ENCODE assay signal across 1 cellular context in the genomic region with DNA sequence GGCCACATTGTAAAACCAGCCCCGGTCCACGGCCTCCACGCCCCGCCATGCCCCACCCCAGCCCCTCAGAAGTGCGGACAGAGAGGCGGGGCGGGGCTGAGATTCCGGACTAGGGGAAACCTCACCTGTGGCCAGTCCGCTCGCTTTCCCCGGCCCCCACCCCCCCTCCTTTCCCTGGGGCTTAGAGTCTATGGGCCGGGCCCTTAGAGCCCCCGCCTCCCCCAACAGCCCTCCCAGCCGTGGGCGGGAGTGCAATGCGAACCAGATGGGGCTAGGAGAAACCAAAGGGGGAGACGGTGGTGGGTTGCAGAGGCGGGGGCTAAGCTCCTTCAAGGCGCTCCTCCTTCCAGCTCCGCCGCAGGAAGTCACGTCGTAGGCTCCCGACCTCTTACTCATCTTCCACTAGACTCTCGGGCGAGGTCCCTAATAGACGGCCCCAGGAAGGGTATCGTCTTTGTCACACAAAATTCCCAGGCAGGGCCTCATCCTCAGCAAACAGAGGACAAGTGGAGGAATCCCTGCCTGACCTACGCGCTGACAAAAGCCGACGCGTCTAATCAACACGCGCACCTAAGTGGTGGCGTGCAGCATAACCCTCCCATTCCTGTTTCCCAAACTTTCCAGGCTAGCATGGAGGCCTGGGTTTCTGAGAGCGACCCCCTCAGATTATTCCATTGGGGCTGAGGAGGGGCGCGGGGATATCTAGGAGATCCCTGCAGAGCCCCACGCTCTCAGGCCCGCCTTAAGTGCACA.
TF ChIP-seq lines count a peak whose summit lies in the region.

No MANE protein-coding gene starts in this region.

TF ChIP-seq in HepG2, 621 proteins besides CTCF, POLR2A, EP300 and RAD21 (continues in another document):
- no peak for TF ChIP-seq SNRNP70 (IDR thresholded peaks at IDR 0.05; ENCODE audit: low read depth, low read length)
- TF ChIP-seq, protein P1, sequence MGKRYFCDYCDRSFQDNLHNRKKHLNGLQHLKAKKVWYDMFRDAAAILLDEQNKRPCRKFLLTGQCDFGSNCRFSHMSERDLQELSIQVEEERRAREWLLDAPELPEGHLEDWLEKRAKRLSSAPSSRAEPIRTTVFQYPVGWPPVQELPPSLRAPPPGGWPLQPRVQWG (CRISPR knock-in tag; IDR thresholded peaks at IDR 0.05; ENCODE audit: borderline replicate concordance, low read depth): no peak
- TF ChIP-seq, protein P2, sequence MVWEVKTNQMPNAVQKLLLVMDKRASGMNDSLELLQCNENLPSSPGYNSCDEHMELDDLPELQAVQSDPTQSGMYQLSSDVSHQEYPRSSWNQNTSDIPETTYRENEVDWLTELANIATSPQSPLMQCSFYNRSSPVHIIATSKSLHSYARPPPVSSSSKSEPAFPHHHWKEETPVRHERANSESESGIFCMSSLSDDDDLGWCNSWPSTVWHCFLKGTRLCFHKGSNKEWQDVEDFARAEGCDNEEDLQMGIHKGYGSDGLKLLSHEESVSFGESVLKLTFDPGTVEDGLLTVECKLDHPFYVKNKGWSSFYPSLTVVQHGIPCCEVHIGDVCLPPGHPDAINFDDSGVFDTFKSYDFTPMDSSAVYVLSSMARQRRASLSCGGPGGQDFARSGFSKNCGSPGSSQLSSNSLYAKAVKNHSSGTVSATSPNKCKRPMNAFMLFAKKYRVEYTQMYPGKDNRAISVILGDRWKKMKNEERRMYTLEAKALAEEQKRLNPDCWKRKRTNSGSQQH (CRISPR knock-in tag; IDR thresholded peaks at IDR 0.05; ENCODE audit: low read depth): no peak
- no peak for TF ChIP-seq ATF7 (IDR thresholded peaks at IDR 0.05)
- no peak for TF ChIP-seq ATF7 (CRISPR knock-in tag; IDR thresholded peaks at IDR 0.05)
- TF ChIP-seq RARG (CRISPR knock-in tag; IDR thresholded peaks at IDR 0.05; ENCODE audit: low read depth): no peak
- TF ChIP-seq, protein P3, sequence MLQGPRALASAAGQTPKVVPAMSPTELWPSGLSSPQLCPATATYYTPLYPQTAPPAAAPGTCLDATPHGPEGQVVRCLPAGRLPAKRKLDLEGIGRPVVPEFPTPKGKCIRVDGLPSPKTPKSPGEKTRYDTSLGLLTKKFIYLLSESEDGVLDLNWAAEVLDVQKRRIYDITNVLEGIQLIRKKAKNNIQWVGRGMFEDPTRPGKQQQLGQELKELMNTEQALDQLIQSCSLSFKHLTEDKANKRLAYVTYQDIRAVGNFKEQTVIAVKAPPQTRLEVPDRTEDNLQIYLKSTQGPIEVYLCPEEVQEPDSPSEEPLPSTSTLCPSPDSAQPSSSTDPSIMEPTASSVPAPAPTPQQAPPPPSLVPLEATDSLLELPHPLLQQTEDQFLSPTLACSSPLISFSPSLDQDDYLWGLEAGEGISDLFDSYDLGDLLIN (CRISPR knock-in tag; IDR thresholded peaks at IDR 0.05; ENCODE audit: borderline replicate concordance): no peak
- no peak for TF ChIP-seq NKX3-1 (CRISPR knock-in tag; IDR thresholded peaks at IDR 0.05)
- no peak for TF ChIP-seq ZNF17 (CRISPR knock-in tag; IDR thresholded peaks at IDR 0.05)
- TF ChIP-seq, protein P4, sequence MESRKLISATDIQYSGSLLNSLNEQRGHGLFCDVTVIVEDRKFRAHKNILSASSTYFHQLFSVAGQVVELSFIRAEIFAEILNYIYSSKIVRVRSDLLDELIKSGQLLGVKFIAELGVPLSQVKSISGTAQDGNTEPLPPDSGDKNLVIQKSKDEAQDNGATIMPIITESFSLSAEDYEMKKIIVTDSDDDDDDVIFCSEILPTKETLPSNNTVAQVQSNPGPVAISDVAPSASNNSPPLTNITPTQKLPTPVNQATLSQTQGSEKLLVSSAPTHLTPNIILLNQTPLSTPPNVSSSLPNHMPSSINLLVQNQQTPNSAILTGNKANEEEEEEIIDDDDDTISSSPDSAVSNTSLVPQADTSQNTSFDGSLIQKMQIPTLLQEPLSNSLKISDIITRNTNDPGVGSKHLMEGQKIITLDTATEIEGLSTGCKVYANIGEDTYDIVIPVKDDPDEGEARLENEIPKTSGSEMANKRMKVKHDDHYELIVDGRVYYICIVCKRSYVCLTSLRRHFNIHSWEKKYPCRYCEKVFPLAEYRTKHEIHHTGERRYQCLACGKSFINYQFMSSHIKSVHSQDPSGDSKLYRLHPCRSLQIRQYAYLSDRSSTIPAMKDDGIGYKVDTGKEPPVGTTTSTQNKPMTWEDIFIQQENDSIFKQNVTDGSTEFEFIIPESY (CRISPR knock-in tag; IDR thresholded peaks at IDR 0.05): no peak
- TF ChIP-seq NFIC (IDR thresholded peaks at IDR 0.05; ENCODE audit: low read length): no peak
- TF ChIP-seq SP140L (CRISPR knock-in tag; IDR thresholded peaks at IDR 0.05; ENCODE audit: borderline replicate concordance): no peak
- peak; percentile 16; the same call in 1 of the 2 replicates for TF ChIP-seq TAF1 (CRISPR knock-in tag; IDR thresholded peaks at IDR 0.05)
- no peak for TF ChIP-seq MEIS1 (CRISPR knock-in tag; IDR thresholded peaks at IDR 0.05; ENCODE audit: borderline replicate concordance)
- 0 out of 2 replicates have a peak, but pooled peaks have one; percentile 17 for TF ChIP-seq ZBTB3 (CRISPR knock-in tag; IDR thresholded peaks at IDR 0.05; ENCODE audit: borderline replicate concordance, low read depth)
- TF ChIP-seq, protein P5, sequence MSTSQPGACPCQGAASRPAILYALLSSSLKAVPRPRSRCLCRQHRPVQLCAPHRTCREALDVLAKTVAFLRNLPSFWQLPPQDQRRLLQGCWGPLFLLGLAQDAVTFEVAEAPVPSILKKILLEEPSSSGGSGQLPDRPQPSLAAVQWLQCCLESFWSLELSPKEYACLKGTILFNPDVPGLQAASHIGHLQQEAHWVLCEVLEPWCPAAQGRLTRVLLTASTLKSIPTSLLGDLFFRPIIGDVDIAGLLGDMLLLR (CRISPR knock-in tag; IDR thresholded peaks at IDR 0.05): no peak; the same call in 1 of the 2 replicates
- TF ChIP-seq HIVEP1 (CRISPR knock-in tag; IDR thresholded peaks at IDR 0.05): peak; percentile 18; the same call in 1 of the 2 replicates
- TF ChIP-seq MXI1 (IDR thresholded peaks at IDR 0.05; ENCODE audit: borderline replicate concordance, low read depth, low read length): 0 out of 3 replicates have a peak, but pooled peaks have one; percentile 26
- peak; percentile 13; the same call in 1 of the 2 replicates for TF ChIP-seq SP4 (CRISPR knock-in tag; IDR thresholded peaks at IDR 0.05)
- no peak for TF ChIP-seq MTA3 (CRISPR knock-in tag; IDR thresholded peaks at IDR 0.05)
- TF ChIP-seq TCF12 (IDR thresholded peaks at IDR 0.05): no peak
- TF ChIP-seq TCF12 (CRISPR knock-in tag; IDR thresholded peaks at IDR 0.05): peak; percentile 22; the same call in 1 of the 2 replicates
- TF ChIP-seq ZNF724P (CRISPR knock-in tag; IDR thresholded peaks at IDR 0.05; ENCODE audit: borderline replicate concordance): no peak
- no peak for TF ChIP-seq ZNF326 (CRISPR knock-in tag; IDR thresholded peaks at IDR 0.05; ENCODE audit: borderline replicate concordance)
- TF ChIP-seq, protein P6, sequence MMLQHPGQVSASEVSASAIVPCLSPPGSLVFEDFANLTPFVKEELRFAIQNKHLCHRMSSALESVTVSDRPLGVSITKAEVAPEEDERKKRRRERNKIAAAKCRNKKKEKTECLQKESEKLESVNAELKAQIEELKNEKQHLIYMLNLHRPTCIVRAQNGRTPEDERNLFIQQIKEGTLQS (CRISPR knock-in tag; IDR thresholded peaks at IDR 0.05): no peak
- TF ChIP-seq SRSF4 (IDR thresholded peaks at IDR 0.05; ENCODE audit: low read depth, low read length, poor library complexity, severe bottlenecking): no peak
- TF ChIP-seq ZFP36 (IDR thresholded peaks at IDR 0.05; ENCODE audit: borderline replicate concordance, low read depth, low read length, partially characterized antibody): no peak
- no peak for TF ChIP-seq ZNF232 (CRISPR knock-in tag; IDR thresholded peaks at IDR 0.05; ENCODE audit: borderline replicate concordance)
- TF ChIP-seq, protein P7, sequence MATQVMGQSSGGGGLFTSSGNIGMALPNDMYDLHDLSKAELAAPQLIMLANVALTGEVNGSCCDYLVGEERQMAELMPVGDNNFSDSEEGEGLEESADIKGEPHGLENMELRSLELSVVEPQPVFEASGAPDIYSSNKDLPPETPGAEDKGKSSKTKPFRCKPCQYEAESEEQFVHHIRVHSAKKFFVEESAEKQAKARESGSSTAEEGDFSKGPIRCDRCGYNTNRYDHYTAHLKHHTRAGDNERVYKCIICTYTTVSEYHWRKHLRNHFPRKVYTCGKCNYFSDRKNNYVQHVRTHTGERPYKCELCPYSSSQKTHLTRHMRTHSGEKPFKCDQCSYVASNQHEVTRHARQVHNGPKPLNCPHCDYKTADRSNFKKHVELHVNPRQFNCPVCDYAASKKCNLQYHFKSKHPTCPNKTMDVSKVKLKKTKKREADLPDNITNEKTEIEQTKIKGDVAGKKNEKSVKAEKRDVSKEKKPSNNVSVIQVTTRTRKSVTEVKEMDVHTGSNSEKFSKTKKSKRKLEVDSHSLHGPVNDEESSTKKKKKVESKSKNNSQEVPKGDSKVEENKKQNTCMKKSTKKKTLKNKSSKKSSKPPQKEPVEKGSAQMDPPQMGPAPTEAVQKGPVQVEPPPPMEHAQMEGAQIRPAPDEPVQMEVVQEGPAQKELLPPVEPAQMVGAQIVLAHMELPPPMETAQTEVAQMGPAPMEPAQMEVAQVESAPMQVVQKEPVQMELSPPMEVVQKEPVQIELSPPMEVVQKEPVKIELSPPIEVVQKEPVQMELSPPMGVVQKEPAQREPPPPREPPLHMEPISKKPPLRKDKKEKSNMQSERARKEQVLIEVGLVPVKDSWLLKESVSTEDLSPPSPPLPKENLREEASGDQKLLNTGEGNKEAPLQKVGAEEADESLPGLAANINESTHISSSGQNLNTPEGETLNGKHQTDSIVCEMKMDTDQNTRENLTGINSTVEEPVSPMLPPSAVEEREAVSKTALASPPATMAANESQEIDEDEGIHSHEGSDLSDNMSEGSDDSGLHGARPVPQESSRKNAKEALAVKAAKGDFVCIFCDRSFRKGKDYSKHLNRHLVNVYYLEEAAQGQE (IDR thresholded peaks at IDR 0.05; ENCODE audit: borderline replicate concordance in 1 of 2, low read depth in 1 of 2, low read length in 2 of 2): no peak
- TF ChIP-seq DNMT1 (CRISPR knock-in tag; IDR thresholded peaks at IDR 0.05): 0 out of 2 replicates have a peak, but pooled peaks have one; percentile 1
- 0 out of 2 replicates have a peak, but pooled peaks have one; percentile 1 for TF ChIP-seq FOXC1 (CRISPR knock-in tag; IDR thresholded peaks at IDR 0.05; ENCODE audit: borderline replicate concordance)
- TF ChIP-seq CENPX (CRISPR knock-in tag; IDR thresholded peaks at IDR 0.05): no peak
- TF ChIP-seq ZNF761 (CRISPR knock-in tag; conservative IDR thresholded peaks at IDR 0.05): peak; percentile 81; the same call in 1 of the 2 replicates
- peak; percentile 72; the same call in 1 of the 2 replicates for TF ChIP-seq POLR2G (IDR thresholded peaks at IDR 0.05; ENCODE audit: low read depth, low read length)
- no peak for TF ChIP-seq YY1 (IDR thresholded peaks at IDR 0.05; ENCODE audit: insufficient read depth, insufficient replicate concordance, low read depth, low read length)
- no peak for TF ChIP-seq ZNF143 (CRISPR knock-in tag; IDR thresholded peaks at IDR 0.05)
- no peak for TF ChIP-seq ZNF557 (CRISPR knock-in tag; IDR thresholded peaks at IDR 0.05)
- TF ChIP-seq ZBTB20 (CRISPR knock-in tag; IDR thresholded peaks at IDR 0.05; ENCODE audit: borderline replicate concordance, low read depth): no peak
- TF ChIP-seq, protein P8, sequence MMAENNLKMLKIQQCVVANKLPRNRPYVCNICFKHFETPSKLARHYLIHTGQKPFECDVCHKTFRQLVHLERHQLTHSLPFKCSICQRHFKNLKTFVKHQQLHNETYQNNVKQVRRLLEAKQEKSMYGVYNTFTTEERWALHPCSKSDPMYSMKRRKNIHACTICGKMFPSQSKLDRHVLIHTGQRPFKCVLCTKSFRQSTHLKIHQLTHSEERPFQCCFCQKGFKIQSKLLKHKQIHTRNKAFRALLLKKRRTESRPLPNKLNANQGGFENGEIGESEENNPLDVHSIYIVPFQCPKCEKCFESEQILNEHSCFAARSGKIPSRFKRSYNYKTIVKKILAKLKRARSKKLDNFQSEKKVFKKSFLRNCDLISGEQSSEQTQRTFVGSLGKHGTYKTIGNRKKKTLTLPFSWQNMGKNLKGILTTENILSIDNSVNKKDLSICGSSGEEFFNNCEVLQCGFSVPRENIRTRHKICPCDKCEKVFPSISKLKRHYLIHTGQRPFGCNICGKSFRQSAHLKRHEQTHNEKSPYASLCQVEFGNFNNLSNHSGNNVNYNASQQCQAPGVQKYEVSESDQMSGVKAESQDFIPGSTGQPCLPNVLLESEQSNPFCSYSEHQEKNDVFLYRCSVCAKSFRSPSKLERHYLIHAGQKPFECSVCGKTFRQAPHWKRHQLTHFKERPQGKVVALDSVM (CRISPR knock-in tag; IDR thresholded peaks at IDR 0.05): peak; percentile 28; the same call in 1 of the 2 replicates
- TF ChIP-seq ZSCAN12 (CRISPR knock-in tag; IDR thresholded peaks at IDR 0.05): no peak
- TF ChIP-seq RFXANK (CRISPR knock-in tag; IDR thresholded peaks at IDR 0.05): no peak
- TF ChIP-seq, protein P9, sequence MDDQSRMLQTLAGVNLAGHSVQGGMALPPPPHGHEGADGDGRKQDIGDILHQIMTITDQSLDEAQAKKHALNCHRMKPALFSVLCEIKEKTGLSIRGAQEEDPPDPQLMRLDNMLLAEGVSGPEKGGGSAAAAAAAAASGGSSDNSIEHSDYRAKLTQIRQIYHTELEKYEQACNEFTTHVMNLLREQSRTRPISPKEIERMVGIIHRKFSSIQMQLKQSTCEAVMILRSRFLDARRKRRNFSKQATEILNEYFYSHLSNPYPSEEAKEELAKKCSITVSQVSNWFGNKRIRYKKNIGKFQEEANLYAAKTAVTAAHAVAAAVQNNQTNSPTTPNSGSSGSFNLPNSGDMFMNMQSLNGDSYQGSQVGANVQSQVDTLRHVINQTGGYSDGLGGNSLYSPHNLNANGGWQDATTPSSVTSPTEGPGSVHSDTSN (CRISPR knock-in tag; IDR thresholded peaks at IDR 0.05; ENCODE audit: borderline replicate concordance): no peak
- TF ChIP-seq ZNF335 (CRISPR knock-in tag; IDR thresholded peaks at IDR 0.05): no peak; the same call in 1 of the 2 replicates
- no peak for TF ChIP-seq SIX1 (CRISPR knock-in tag; IDR thresholded peaks at IDR 0.05; ENCODE audit: borderline replicate concordance)
- no peak for TF ChIP-seq SMC3 (IDR thresholded peaks at IDR 0.05; ENCODE audit: low read length)
- no peak for TF ChIP-seq MBD4 (IDR thresholded peaks at IDR 0.05; ENCODE audit: borderline replicate concordance, low read length)
- no peak for TF ChIP-seq ATF1 (CRISPR knock-in tag; IDR thresholded peaks at IDR 0.05)
- no peak for TF ChIP-seq NAIF1 (CRISPR knock-in tag; IDR thresholded peaks at IDR 0.05; ENCODE audit: borderline replicate concordance)
- TF ChIP-seq, protein P10, sequence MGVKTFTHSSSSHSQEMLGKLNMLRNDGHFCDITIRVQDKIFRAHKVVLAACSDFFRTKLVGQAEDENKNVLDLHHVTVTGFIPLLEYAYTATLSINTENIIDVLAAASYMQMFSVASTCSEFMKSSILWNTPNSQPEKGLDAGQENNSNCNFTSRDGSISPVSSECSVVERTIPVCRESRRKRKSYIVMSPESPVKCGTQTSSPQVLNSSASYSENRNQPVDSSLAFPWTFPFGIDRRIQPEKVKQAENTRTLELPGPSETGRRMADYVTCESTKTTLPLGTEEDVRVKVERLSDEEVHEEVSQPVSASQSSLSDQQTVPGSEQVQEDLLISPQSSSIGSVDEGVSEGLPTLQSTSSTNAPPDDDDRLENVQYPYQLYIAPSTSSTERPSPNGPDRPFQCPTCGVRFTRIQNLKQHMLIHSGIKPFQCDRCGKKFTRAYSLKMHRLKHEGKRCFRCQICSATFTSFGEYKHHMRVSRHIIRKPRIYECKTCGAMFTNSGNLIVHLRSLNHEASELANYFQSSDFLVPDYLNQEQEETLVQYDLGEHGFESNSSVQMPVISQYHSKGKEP (CRISPR knock-in tag; IDR thresholded peaks at IDR 0.05): no peak
- 0 out of 2 replicates have a peak, but pooled peaks have one; percentile 11 for TF ChIP-seq FOSL2 (CRISPR knock-in tag; IDR thresholded peaks at IDR 0.05)
- TF ChIP-seq ZNF350 (CRISPR knock-in tag; IDR thresholded peaks at IDR 0.05; ENCODE audit: borderline replicate concordance, low read depth): no peak
- TF ChIP-seq RCOR2 (CRISPR knock-in tag; IDR thresholded peaks at IDR 0.05): no peak
